ENCODE assay signal across 23 cellular contexts in genomic region chr1:177341773-177342172, GRCh38.
DNase-seq lines count a peak whose midpoint lies in the region; ATAC-seq and TF ChIP-seq lines count a peak whose summit lies in the region.
"Had no signal": no experiment of that assay in that cellular context is flagged by ENCODE, and none has a peak within 500 bp of the region (broad histone marks: within the 10 kb centered on the region; RNA-seq: fewer than 3 reads in every experiment).

No MANE protein-coding gene starts in this region.

- no peaks in the 10 kb centered on the region for H3K36me3 ChIP-seq in SK-N-SH (replicated peaks in 1 of 2; ENCODE audit: control insufficient read depth in 1 of 2, insufficient read depth in 2 of 2, low read length in 1 of 2)

- no peaks in the 10 kb centered on the region for H3K4me1 Mint-ChIP-seq in osteocyte (ENCODE audit: unreplicated experiment)
- H3K4me1 Mint-ChIP-seq: B cell; CD8-positive, alpha-beta memory T cell; IgD-negative memory B cell had no signal

- H3K4me1 ChIP-seq in SK-N-SH (ENCODE audit: control insufficient read depth in 1 of 2, insufficient read depth in 2 of 2, low read depth in 1 of 2, low read length in 1 of 2), result no peaks in the 10 kb centered on the region; a peak in 1 of 4 replicates

- POLR2A ChIA-PET in SK-N-SH (lab: Yijun Ruan, JAX), result no interaction called here

- H3K27me3 Mint-ChIP-seq in osteocyte (ENCODE audit: unreplicated experiment), result no peaks in the 10 kb centered on the region
- H3K27me3 Mint-ChIP-seq: B cell, IgD-negative memory B cell had no signal

- no peaks in the 10 kb centered on the region for H4K20me1 ChIP-seq in SK-N-SH (ENCODE audit: insufficient read depth)

- no peaks in the 10 kb centered on the region for H3K9me3 Mint-ChIP-seq in osteocyte (ENCODE audit: unreplicated experiment)

- CTCF ChIA-PET in SK-N-SH (lab: Yijun Ruan, JAX), result interaction anchor here (2.2 kb wide), 1 partner anchor 13 kb away, joined by 5 read pairs; no protein-coding TSS in a partner anchor

- no peak overlapping the region for H3K4me3 Mint-ChIP-seq in osteocyte (ENCODE audit: unreplicated experiment)
- H3K4me3 Mint-ChIP-seq: B cell; CD8-positive, alpha-beta memory T cell; IgD-negative memory B cell had no signal

- WGBS in SK-N-SH (ENCODE audit: low lambda C conversion rate), result 22% methylated on average over 4 of the region's 4 CpGs

- TF ChIP-seq CTCF in SK-N-SH (IDR thresholded peaks at IDR 0.05), result no peak
- no peak for TF ChIP-seq CTCF in fibroblast of villous mesenchyme (IDR thresholded peaks at IDR 0.05; ENCODE audit: insufficient read depth, low read depth, low read length)
- TF ChIP-seq CTCF in osteocyte (IDR thresholded peaks at IDR 0.05), result no peak

- H3K9ac ChIP-seq in SK-N-SH, result no peak overlapping the region
- H3K9ac ChIP-seq: KMS-11 had no signal

- TF ChIP-seq RAD21 in SK-N-SH (IDR thresholded peaks at IDR 0.05; ENCODE audit: low read length), result no peak

- no peak overlapping the region for H3K4me2 ChIP-seq in SK-N-SH
- H3K4me2 ChIP-seq: KMS-11 had no signal

- H3K27ac Mint-ChIP-seq in osteocyte (ENCODE audit: unreplicated experiment), result no peak overlapping the region
- H3K27ac Mint-ChIP-seq: B cell; CD8-positive, alpha-beta memory T cell; IgD-negative memory B cell had no signal

- no peak overlapping the region for H3K27ac ChIP-seq in SK-N-SH (ENCODE audit: low read depth in 2 of 2, low read length in 1 of 2)
- H3K27ac ChIP-seq: C4-2B, HL-60, KMS-11, RWPE1 had no signal

- H3K9me3 ChIP-seq in SK-N-SH, result no peaks in the 10 kb centered on the region

- no peak for TF ChIP-seq EP300 in SK-N-SH (IDR thresholded peaks at IDR 0.05; ENCODE audit: borderline replicate concordance in 1 of 2, low read depth in 1 of 2, low read length in 1 of 2)

- no peaks in the 10 kb centered on the region for H3K36me3 Mint-ChIP-seq in osteocyte (ENCODE audit: unreplicated experiment)
- H3K36me3 Mint-ChIP-seq: CD8-positive, alpha-beta memory T cell; IgD-negative memory B cell had no signal

- no peaks in the 10 kb centered on the region for H3K9me2 ChIP-seq in SK-N-SH

- no peak overlapping the region for H2AFZ ChIP-seq in SK-N-SH (ENCODE audit: low read depth)

- ATAC-seq in SK-N-SH treated with all-trans-retinoic acid at 6 μM for 48 hours, result no peak
- ATAC-seq: Panc1 had no signal

- H3F3A ChIP-seq in SK-N-SH (replicated peaks; ENCODE audit: insufficient read depth), result no peaks in the 10 kb centered on the region

- no peaks in the 10 kb centered on the region for H3K27me3 ChIP-seq in SK-N-SH (ENCODE audit: insufficient read depth)

- H3K4me3 ChIP-seq in SK-N-SH (ENCODE audit: low read depth in 2 of 2, low read length in 1 of 2) (no peak overlapping the region), fibroblast of villous mesenchyme (ENCODE audit: low read depth, low read length) (no peak overlapping the region)

- no peaks in the 10 kb centered on the region for H3K79me2 ChIP-seq in SK-N-SH (ENCODE audit: insufficient read depth)

- DNase-seq in SK-N-SH (peak; percentile 12), fibroblast of villous mesenchyme (ENCODE audit: low read depth) (peak; percentile 68), osteocyte (ENCODE audit: extremely low spot score, unreplicated experiment) (peak; percentile 10), ecto neural progenitor cell (ENCODE audit: low spot score) (no peak), NCI-H510A (lab: John Stamatoyannopoulos, UW) (no peak), AG08395 (ENCODE audit: low spot score) (no peak)
- DNase-seq: CD8-positive, alpha-beta memory T cell; DMS 273 treated with DMSO at 0.1 percent for 48 hours; DND-41; HCEC 1CT; MM.1S; NCI-H1694 treated with DMSO at 0.1 percent for 48 hours; NCI-H446; SHP77; SW 1271 had no signal

TF ChIP-seq in SK-N-SH, 30 proteins besides CTCF, POLR2A, EP300 and RAD21:
- TF ChIP-seq GABPA (IDR thresholded peaks at IDR 0.05; ENCODE audit: low read depth) (no peak), USF2 (IDR thresholded peaks at IDR 0.05; ENCODE audit: borderline replicate concordance, low read depth, low read length) (no peak)

TF ChIP-seq in SK-N-SH treated with all-trans-retinoic acid at 6 μM for 48 hours, 23 proteins besides CTCF, POLR2A, EP300 and RAD21 (continues in another document):
- no peak for TF ChIP-seq TOX (CRISPR knock-in tag; IDR thresholded peaks at IDR 0.05; ENCODE audit: borderline replicate concordance)
- no peak for TF ChIP-seq ZNF8 (CRISPR knock-in tag; IDR thresholded peaks at IDR 0.05)
- TF ChIP-seq ZC3H10 (CRISPR knock-in tag; IDR thresholded peaks at IDR 0.05), result no peak
- no peak for TF ChIP-seq GLIS3 (CRISPR knock-in tag; IDR thresholded peaks at IDR 0.05)
- no peak for TF ChIP-seq OSR1 (CRISPR knock-in tag; IDR thresholded peaks at IDR 0.05)
- TF ChIP-seq POU6F1 (CRISPR knock-in tag; IDR thresholded peaks at IDR 0.05; ENCODE audit: borderline replicate concordance, low read depth), result no peak
- TF ChIP-seq CREB5 (CRISPR knock-in tag; IDR thresholded peaks at IDR 0.05; ENCODE audit: low read depth), result no peak
- TF ChIP-seq TSHZ2 (CRISPR knock-in tag; IDR thresholded peaks at IDR 0.05), result no peak
- no peak for TF ChIP-seq ZNF70 (CRISPR knock-in tag; IDR thresholded peaks at IDR 0.05)
- no peak for TF ChIP-seq RARB (CRISPR knock-in tag; IDR thresholded peaks at IDR 0.05)
- TF ChIP-seq ARNTL (CRISPR knock-in tag; IDR thresholded peaks at IDR 0.05; ENCODE audit: borderline replicate concordance, low read depth), result no peak
- no peak for TF ChIP-seq BACH2 (CRISPR knock-in tag; IDR thresholded peaks at IDR 0.05; ENCODE audit: borderline replicate concordance)
- TF ChIP-seq CSRNP3 (CRISPR knock-in tag; IDR thresholded peaks at IDR 0.05), result no peak

Comparison
In these comparisons a context has a peak if more than half of its experiments do, and no peak if none do; other contexts are left out.
1. DNase-seq: peak in SK-N-SH (single experiment), fibroblast of villous mesenchyme (single experiment) and osteocyte (single experiment); none in ecto neural progenitor cell (single experiment), NCI-H510A (single experiment) and AG08395 (single experiment).